18 cellular contexts compared by ENCODE assay signal in genomic region chr7:20249924-20250323, GRCh38. TPM values are rescaled to one million over a fixed set of nuclear protein-coding genes. Genes with fewer than 3 reads are reported as not detected.
A peak's percentile ranks its signal among the peaks of the same experiment; 100 is the strongest.
DNase-seq lines count a peak whose midpoint lies in the region; ATAC-seq, FAIRE-seq and TF ChIP-seq lines count a peak whose summit lies in the region.
"Had no signal": no experiment of that assay in that cellular context is flagged by ENCODE, and none has a peak within 500 bp of the region (broad histone marks: within the 10 kb centered on the region; RNA-seq: fewer than 3 reads in every experiment).

No MANE protein-coding gene starts in this region.

- no peak overlapping the region for H3K9ac ChIP-seq in OCI-LY3 (ENCODE audit: low read length)

- ATAC-seq in esophagus mucosa: peak; percentile 93
- no peak for ATAC-seq in HG03159 (IDR thresholded peaks at IDR 0.05; ENCODE audit: unreplicated experiment)
- no peak for ATAC-seq in SK-N-SH treated with all-trans-retinoic acid at 6 μM for 48 hours
- ATAC-seq: activated naive CD4-positive, alpha-beta T cell treated with anti-CD3 and anti-CD28 coated beads, Interleukin-2, amount 50 U/mL, for 72 hours had no signal

- no peaks in the 10 kb centered on the region for H3K79me2 ChIP-seq in OCI-LY3 (ENCODE audit: low read length)

- H3K4me1 ChIP-seq in OCI-LY3 (ENCODE audit: low read length) (peaks cover 13% of the 10 kb centered on the region), small intestine (ENCODE audit: control insufficient read depth in 2 of 2, insufficient read depth in 1 of 2, low read depth in 1 of 2, low read length in 1 of 2) (no peaks in the 10 kb centered on the region)
- H3K4me1 ChIP-seq: SJSA1 had no signal

- FAIRE-seq in GM19239 (lab: Jason Lieb, UNC) (peak; percentile 8), small intestine (lab: Jason Lieb, UNC) (no peak)

- no peak overlapping the region for H3K27ac ChIP-seq in OCI-LY3 (ENCODE audit: low read length)
- no peak overlapping the region for H3K27ac ChIP-seq in small intestine (ENCODE audit: low read depth in 1 of 2, low read length in 1 of 2)
- H3K27ac ChIP-seq: PC-9, SJSA1 had no signal

- no peak for DNase-seq in GM19239 (ENCODE audit: insufficient read length, low spot score)
- peak; percentile 74 for DNase-seq in retinal pigment epithelial cell (ENCODE audit: low read depth)
- DNase-seq in small intestine: no peak
- DNase-seq in HPDE6-E6E7 (ENCODE audit: extremely low spot score): no peak
- DNase-seq: activated B cell treated with CpG ODN at 0.5 μM for 24 hours, IMR-90, NCI-H2029, NCI-H524 treated with DMSO at 0.1 percent for 48 hours, PC-9, T-helper 2 cell had no signal

- WGBS in small intestine, 3 donors: 84 to 92% (median 90%) methylated on average over 1 of the region's 1 CpG

- H3K9me3 ChIP-seq in OCI-LY3 (ENCODE audit: insufficient read depth, low read length) (no peaks in the 10 kb centered on the region), small intestine (ENCODE audit: control insufficient read depth, low read depth) (no peaks in the 10 kb centered on the region)
- H3K9me3 ChIP-seq: SJSA1 had no signal

- no peaks in the 10 kb centered on the region for H3K27me3 ChIP-seq in OCI-LY3 (ENCODE audit: low read depth, low read length)
- no peaks in the 10 kb centered on the region for H3K27me3 ChIP-seq in small intestine (ENCODE audit: control insufficient read depth in 2 of 2, insufficient read depth in 2 of 2, low read length in 2 of 2)
- H3K27me3 ChIP-seq: SJSA1 had no signal

- H4K20me1 ChIP-seq in OCI-LY3 (ENCODE audit: insufficient read depth, low read length): no peaks in the 10 kb centered on the region

- no peak overlapping the region for H3K4me3 ChIP-seq in OCI-LY3 (ENCODE audit: low read length)
- no peak overlapping the region for H3K4me3 ChIP-seq in retinal pigment epithelial cell (ENCODE audit: low read length)
- no peak overlapping the region for H3K4me3 ChIP-seq in small intestine (ENCODE audit: low read depth in 1 of 2, low read length in 2 of 2)
- H3K4me3 ChIP-seq: PC-9, SJSA1 had no signal

- TF ChIP-seq CTCF in OCI-LY3 (IDR thresholded peaks at IDR 0.05; ENCODE audit: low read depth, low read length) (no peak), retinal pigment epithelial cell (conservative IDR thresholded peaks at IDR 0.05; ENCODE audit: low read depth, low read length) (no peak)

- H2AFZ ChIP-seq in OCI-LY3 (ENCODE audit: low read depth, low read length): no peak overlapping the region
- H2AFZ ChIP-seq: PC-9 had no signal

- H3K4me2 ChIP-seq in OCI-LY3 (ENCODE audit: low read length): peak overlapping the region; percentile 21; the same call in 1 of the 2 replicates
- H3K4me2 ChIP-seq: PC-9 had no signal

- H3K36me3 ChIP-seq in OCI-LY3 (replicated peaks; ENCODE audit: low read depth, low read length) (no peaks in the 10 kb centered on the region), small intestine (ENCODE audit: control insufficient read depth in 2 of 2, insufficient read depth in 2 of 2, low read length in 2 of 2) (no peaks in the 10 kb centered on the region)
- H3K36me3 ChIP-seq: SJSA1 had no signal

TF ChIP-seq in SK-N-SH treated with all-trans-retinoic acid at 6 μM for 48 hours, 23 proteins besides CTCF, POLR2A, EP300 and RAD21:
- no peak for TF ChIP-seq ZFP3 (CRISPR knock-in tag; IDR thresholded peaks at IDR 0.05)
- TF ChIP-seq POU6F1 (CRISPR knock-in tag; IDR thresholded peaks at IDR 0.05; ENCODE audit: borderline replicate concordance, low read depth): no peak
- no peak for TF ChIP-seq ZFP30 (CRISPR knock-in tag; IDR thresholded peaks at IDR 0.05)
- no peak for TF ChIP-seq ARNTL (CRISPR knock-in tag; IDR thresholded peaks at IDR 0.05; ENCODE audit: borderline replicate concordance, low read depth)
- no peak for TF ChIP-seq CSDC2 (CRISPR knock-in tag; IDR thresholded peaks at IDR 0.05)
- TF ChIP-seq, protein P1, sequence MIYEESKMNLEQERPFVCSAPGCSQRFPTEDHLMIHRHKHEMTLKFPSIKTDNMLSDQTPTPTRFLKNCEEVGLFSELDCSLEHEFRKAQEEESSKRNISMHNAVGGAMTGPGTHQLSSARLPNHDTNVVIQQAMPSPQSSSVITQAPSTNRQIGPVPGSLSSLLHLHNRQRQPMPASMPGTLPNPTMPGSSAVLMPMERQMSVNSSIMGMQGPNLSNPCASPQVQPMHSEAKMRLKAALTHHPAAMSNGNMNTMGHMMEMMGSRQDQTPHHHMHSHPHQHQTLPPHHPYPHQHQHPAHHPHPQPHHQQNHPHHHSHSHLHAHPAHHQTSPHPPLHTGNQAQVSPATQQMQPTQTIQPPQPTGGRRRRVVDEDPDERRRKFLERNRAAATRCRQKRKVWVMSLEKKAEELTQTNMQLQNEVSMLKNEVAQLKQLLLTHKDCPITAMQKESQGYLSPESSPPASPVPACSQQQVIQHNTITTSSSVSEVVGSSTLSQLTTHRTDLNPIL (CRISPR knock-in tag; IDR thresholded peaks at IDR 0.05; ENCODE audit: low read depth): no peak
- no peak for TF ChIP-seq TOX (CRISPR knock-in tag; IDR thresholded peaks at IDR 0.05; ENCODE audit: borderline replicate concordance)
- TF ChIP-seq ISL1 (CRISPR knock-in tag; IDR thresholded peaks at IDR 0.05): no peak
- TF ChIP-seq ZNF70 (CRISPR knock-in tag; IDR thresholded peaks at IDR 0.05): no peak
- TF ChIP-seq ZNF8 (CRISPR knock-in tag; IDR thresholded peaks at IDR 0.05): no peak
- TF ChIP-seq, protein P2, sequence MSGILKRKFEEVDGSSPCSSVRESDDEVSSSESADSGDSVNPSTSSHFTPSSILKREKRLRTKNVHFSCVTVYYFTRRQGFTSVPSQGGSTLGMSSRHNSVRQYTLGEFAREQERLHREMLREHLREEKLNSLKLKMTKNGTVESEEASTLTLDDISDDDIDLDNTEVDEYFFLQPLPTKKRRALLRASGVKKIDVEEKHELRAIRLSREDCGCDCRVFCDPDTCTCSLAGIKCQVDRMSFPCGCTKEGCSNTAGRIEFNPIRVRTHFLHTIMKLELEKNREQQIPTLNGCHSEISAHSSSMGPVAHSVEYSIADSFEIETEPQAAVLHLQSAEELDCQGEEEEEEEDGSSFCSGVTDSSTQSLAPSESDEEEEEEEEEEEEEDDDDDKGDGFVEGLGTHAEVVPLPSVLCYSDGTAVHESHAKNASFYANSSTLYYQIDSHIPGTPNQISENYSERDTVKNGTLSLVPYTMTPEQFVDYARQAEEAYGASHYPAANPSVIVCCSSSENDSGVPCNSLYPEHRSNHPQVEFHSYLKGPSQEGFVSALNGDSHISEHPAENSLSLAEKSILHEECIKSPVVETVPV (CRISPR knock-in tag; IDR thresholded peaks at IDR 0.05): no peak
- TF ChIP-seq, protein P3, sequence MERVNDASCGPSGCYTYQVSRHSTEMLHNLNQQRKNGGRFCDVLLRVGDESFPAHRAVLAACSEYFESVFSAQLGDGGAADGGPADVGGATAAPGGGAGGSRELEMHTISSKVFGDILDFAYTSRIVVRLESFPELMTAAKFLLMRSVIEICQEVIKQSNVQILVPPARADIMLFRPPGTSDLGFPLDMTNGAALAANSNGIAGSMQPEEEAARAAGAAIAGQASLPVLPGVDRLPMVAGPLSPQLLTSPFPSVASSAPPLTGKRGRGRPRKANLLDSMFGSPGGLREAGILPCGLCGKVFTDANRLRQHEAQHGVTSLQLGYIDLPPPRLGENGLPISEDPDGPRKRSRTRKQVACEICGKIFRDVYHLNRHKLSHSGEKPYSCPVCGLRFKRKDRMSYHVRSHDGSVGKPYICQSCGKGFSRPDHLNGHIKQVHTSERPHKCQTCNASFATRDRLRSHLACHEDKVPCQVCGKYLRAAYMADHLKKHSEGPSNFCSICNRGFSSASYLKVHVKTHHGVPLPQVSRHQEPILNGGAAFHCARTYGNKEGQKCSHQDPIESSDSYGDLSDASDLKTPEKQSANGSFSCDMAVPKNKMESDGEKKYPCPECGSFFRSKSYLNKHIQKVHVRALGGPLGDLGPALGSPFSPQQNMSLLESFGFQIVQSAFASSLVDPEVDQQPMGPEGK (CRISPR knock-in tag; IDR thresholded peaks at IDR 0.05; ENCODE audit: borderline replicate concordance): no peak
- no peak for TF ChIP-seq GLIS3 (CRISPR knock-in tag; IDR thresholded peaks at IDR 0.05)
- no peak for TF ChIP-seq SNAI2 (CRISPR knock-in tag; IDR thresholded peaks at IDR 0.05)

RNA-seq across cellular contexts. Expression of gene MACC1, which starts 32.7 kb away (rescaled TPM):
- 22.3 TPM for total RNA-seq in esophagus mucosa
- 1 to 10 TPM; 3.5 to 8.7 (median 5.9) TPM for polyA plus RNA-seq in small intestine
- total RNA-seq: activated naive CD4-positive, alpha-beta T cell treated with anti-CD3 and anti-CD28 coated beads, Interleukin-2, amount 50 U/mL, for 72 hours; dermis microvascular lymphatic vessel endothelial cell; glomerular endothelial cell; SJSA1 had no signal
- polyA plus RNA-seq: IMR-90 had no signal
